20 cellular contexts compared by ENCODE assay signal in genomic region chr2:120517790-120518469, GRCh38.
"Had no signal": no experiment of that assay in that cellular context is flagged by ENCODE, and none has a peak within 500 bp of the region (broad histone marks: within the 10 kb centered on the region; RNA-seq: fewer than 3 reads in every experiment).

No MANE protein-coding gene starts in this region.

- H3K4me1 ChIP-seq: pancreas, suprapubic skin, transverse colon had no signal

- H3K4me3 ChIP-seq: coronary artery, lower lobe of right lung, pancreas, smooth muscle cell, suprapubic skin, transverse colon had no signal

- ATAC-seq: activated T-cell treated with anti-CD3 and anti-CD28 coated beads, Interleukin-2, amount 50 U/mL, for 72 hours; lower lobe of right lung; natural killer cell; pancreas; sciatic nerve; stimulated activated naive CD8-positive, alpha-beta T cell treated with anti-CD3 and anti-CD28 coated beads, Interleukin-15, amount 100 ng/mL, for 72 hours had no signal

- H3K9me3 ChIP-seq: lower lobe of right lung, neutrophil, pancreas, suprapubic skin, transverse colon had no signal

- H3K4me2 ChIP-seq: smooth muscle cell had no signal

- H3K27ac ChIP-seq: brain microvascular endothelial cell, coronary artery, lower lobe of right lung, neutrophil, pancreas, suprapubic skin, transverse colon, VCaP had no signal

- H3K36me3 ChIP-seq: brain microvascular endothelial cell, lower lobe of right lung, neutrophil, pancreas, suprapubic skin, transverse colon had no signal

- DNase-seq: activated CD4-positive, alpha-beta T cell treated with anti-CD3 and anti-CD28 coated beads for 1 hour; activated CD4-positive, alpha-beta T cell treated with anti-CD3 and anti-CD28 coated beads, Interleukin-2, amount 50 U/mL, for 4 hours; activated effector memory CD4-positive, alpha-beta T cell treated with anti-CD3 and anti-CD28 coated beads, Interleukin-2, amount 50 U/mL, for 16 hours; activated naive CD4-positive, alpha-beta T cell treated with anti-CD3 and anti-CD28 coated beads, Interleukin-2, amount 50 U/mL, for 16 hours; activated T-cell treated with anti-CD3 and anti-CD28 coated beads, Interleukin-2, amount 50 U/mL, for 72 hours; brain microvascular endothelial cell; erythroblast; hypothalamus; lower lobe of right lung; natural killer cell; stimulated activated CD4-positive, alpha-beta T cell treated with anti-CD3 and anti-CD28 coated beads, Interleukin-4, amount 100 ng/mL, for 1 hour; stimulated activated naive CD8-positive, alpha-beta T cell treated with anti-CD3 and anti-CD28 coated beads, Interleukin-15, amount 100 ng/mL, for 72 hours; transverse colon had no signal
